Comparison of ENCODE assay signal across 8 cellular contexts in genomic region chr1:166166701-166167394, GRCh38. TPM values are rescaled to one million over a fixed set of nuclear protein-coding genes. Genes with fewer than 3 reads are reported as not detected.
DNase-seq lines count a peak whose midpoint lies in the region; ATAC-seq and TF ChIP-seq lines count a peak whose summit lies in the region.

FAM78B (minus strand) TSS chr1:166167001; CDS start chr1:166166248, 753 bp downstream.

- DNase-seq in activated gamma-delta T cell treated with Interleukin-2 at 50 U/mL for 16 hours: peak; percentile 25
- DNase-seq in activated gamma-delta T cell (lab: John Stamatoyannopoulos, UW): no peak
- DNase-seq in NCI-H345 treated with DMSO at 0.1 percent for 48 hours (lab: John Stamatoyannopoulos, UW; ENCODE audit: unreplicated experiment): peak; percentile 33
- peak; percentile 40 for DNase-seq in activated CD4-positive, alpha-beta T cell treated with anti-CD3 and anti-CD28 coated beads, Interleukin-2, amount 50 U/mL, for 1 hour
- peak; percentile 77 to 83 (median 81) for DNase-seq in right lobe of liver
- peak; percentile 48 to 54 for DNase-seq in stimulated activated CD4-positive, alpha-beta T cell treated with anti-CD3 and anti-CD28 coated beads, Interleukin-4, amount 100 ng/mL, for 48 hours (ENCODE audit: low read depth in 2 of 2)

- H3K27ac ChIP-seq in duodenal mucosa (ENCODE audit: low read depth, low read length) (no peak within 1 kb of the TSS), right lobe of liver (no peak within 1 kb of the TSS)

- intact Hi-C loops in right lobe of liver (cut with DNase I): no loop called here

- H3K36me3 ChIP-seq in duodenal mucosa (ENCODE audit: control insufficient read depth in 1 of 2, insufficient read depth in 2 of 2, low read length in 2 of 2) (no peaks in the 10 kb centered on the region), right lobe of liver (no peaks in the 10 kb centered on the region)

- 2% methylated on average over 11 of the region's 60 CpGs for WGBS in right lobe of liver (ENCODE audit: insufficient coverage, low coverage, low lambda C conversion rate, missing lambda C conversion rate)

- H3K4me3 ChIP-seq in duodenal mucosa (ENCODE audit: low read depth in 1 of 2, low read length in 2 of 2) (peak within 1 kb of the TSS; percentile 68 to 81), right lobe of liver (peak within 1 kb of the TSS; percentile 57 to 79 (median 59))

- ATAC-seq in HG02943 (IDR thresholded peaks at IDR 0.05; ENCODE audit: low read depth, unreplicated experiment) (peak; percentile 43), right lobe of liver (peak; percentile 93 to 96 (median 93))

- H3K9ac ChIP-seq in duodenal mucosa (ENCODE audit: low read depth in 1 of 2, low read length in 2 of 2): peak within 1 kb of the TSS; percentile 51 to 70

- H3K4me1 ChIP-seq in duodenal mucosa (ENCODE audit: control insufficient read depth in 1 of 2, insufficient read depth in 2 of 2, low read length in 2 of 2): peaks cover 13 to 19% of the 10 kb centered on the region in 2 donors
- peaks cover 0 to 18% (median 0%) of the 10 kb centered on the region in 4 donors for H3K4me1 ChIP-seq in right lobe of liver

- TF ChIP-seq CTCF in right lobe of liver (IDR thresholded peaks at IDR 0.05): peak in 1 of 4 donors; percentile 16

- H3K27me3 ChIP-seq in duodenal mucosa (ENCODE audit: control insufficient read depth in 1 of 2, insufficient read depth in 2 of 2, low read length in 2 of 2): peaks cover 9 to 16% of the 10 kb centered on the region in 2 donors
- H3K27me3 ChIP-seq in right lobe of liver: no peaks in the 10 kb centered on the region

- H3K9me3 ChIP-seq in duodenal mucosa (ENCODE audit: control insufficient read depth in 1 of 2, low read length in 2 of 2) (no peaks in the 10 kb centered on the region), right lobe of liver (no peaks in the 10 kb centered on the region)

- no peak for TF ChIP-seq POLR2A in right lobe of liver (IDR thresholded peaks at IDR 0.05)

RNA-seq across cellular contexts. Expression of gene FAM78B, which starts in this region (rescaled TPM):
- 1 to 10 TPM in 4 of 6 experiments, under 1 TPM in 2; 0.58 to 1.4 (median 1.1) TPM for total RNA-seq in right lobe of liver
